In genomic region chr2:124261456-124261855, GRCh38 we compare ENCODE assay signal across 34 cellular contexts.
"Had no signal": no experiment of that assay in that cellular context is flagged by ENCODE, and none has a peak within 500 bp of the region (broad histone marks: within the 10 kb centered on the region; RNA-seq: fewer than 3 reads in every experiment).

No MANE protein-coding gene starts in this region.

- H3K27ac ChIP-seq: adrenal gland, body of pancreas, colonic mucosa, dorsolateral prefrontal cortex, heart left ventricle, WERI-Rb-1 had no signal

- H3K36me3 ChIP-seq: adrenal gland, colonic mucosa, heart left ventricle, WERI-Rb-1 had no signal

- DNase-seq: activated B cell treated with CpG ODN at 0.5 μM for 24 hours; activated CD4-positive, alpha-beta memory T cell treated with anti-CD3 and anti-CD28 coated beads for 36 hours; activated CD4-positive, alpha-beta T cell treated with anti-CD3 and anti-CD28 coated beads, Interleukin-2, amount 10 ng/mL, durations not matched to agents 24 days and 14 days; activated CD8-positive, alpha-beta memory T cell treated with anti-CD3 and anti-CD28 coated beads, Interleukin-2, amount 10 ng/mL, durations not matched to agents 7 days and 5 days; activated CD8-positive, alpha-beta memory T cell treated with anti-CD3 and anti-CD28 coated beads, Interleukin-2, amount 50 U/mL, for 4 hours; activated CD8-positive, alpha-beta T cell treated with anti-CD3 and anti-CD28 coated beads, Interleukin-2, amount 10 ng/mL, durations not matched to agents 7 days and 5 days; activated effector memory CD4-positive, alpha-beta T cell treated with anti-CD3 and anti-CD28 coated beads, Interleukin-2, amount 50 U/mL, for 16 hours; activated naive CD4-positive, alpha-beta T cell treated with anti-CD3 and anti-CD28 coated beads for 36 hours; activated naive CD8-positive, alpha-beta T cell treated with anti-CD3 and anti-CD28 coated beads for 36 hours; activated naive CD8-positive, alpha-beta T cell treated with anti-CD3 and anti-CD28 coated beads, Interleukin-2, amount 50 U/mL, for 24 hours; activated T-cell treated with anti-CD3 and anti-CD28 coated beads, Interleukin-2, amount 50 U/mL, for 1 hour; activated T-cell treated with anti-CD3 and anti-CD28 coated beads, Interleukin-2, amount 50 U/mL, for 48 hours; adrenal gland; amygdala; aorta; body of pancreas; cerebellar nuclear complex; colonic mucosa; dorsolateral prefrontal cortex; effector memory CD4-positive, alpha-beta T cell; endodermal cell; foreskin fibroblast; heart left ventricle; hypothalamus; T1000; WERI-Rb-1 had no signal

- ATAC-seq: activated CD4-positive, CD25-positive, alpha-beta regulatory T cell treated with anti-CD3 and anti-CD28 coated beads, Interleukin-2, amount 50 U/mL, for 24 hours; activated CD8-positive, alpha-beta memory T cell treated with anti-CD3 and anti-CD28 coated beads, Interleukin-2, amount 10 ng/mL, durations not matched to agents 7 days and 5 days; activated CD8-positive, alpha-beta T cell treated with anti-CD3 and anti-CD28 coated beads, Interleukin-2, amount 10 ng/mL, durations not matched to agents 7 days and 5 days; activated naive CD8-positive, alpha-beta T cell treated with anti-CD3 and anti-CD28 coated beads, Interleukin-2, amount 50 U/mL, for 24 hours; body of pancreas; esophagus mucosa; heart left ventricle had no signal

- H3K4me1 ChIP-seq: adrenal gland, body of pancreas, colonic mucosa, heart left ventricle had no signal

- H3K36me3 Mint-ChIP-seq: activated CD4-positive, alpha-beta memory T cell treated with anti-CD3 and anti-CD28 coated beads for 36 hours; activated CD8-positive, alpha-beta memory T cell treated with anti-CD3 and anti-CD28 coated beads, Interleukin-2, amount 10 ng/mL, durations not matched to agents 7 days and 5 days; activated naive CD4-positive, alpha-beta T cell treated with anti-CD3 and anti-CD28 coated beads, Interleukin-2, amount 50 U/mL, for 24 hours; activated naive CD8-positive, alpha-beta T cell treated with anti-CD3 and anti-CD28 coated beads for 36 hours had no signal

- H3K27ac Mint-ChIP-seq: activated B cell treated with CpG ODN at 0.5 μM for 24 hours; activated CD4-positive, alpha-beta memory T cell treated with anti-CD3 and anti-CD28 coated beads for 36 hours; activated CD4-positive, alpha-beta T cell treated with anti-CD3 and anti-CD28 coated beads, Interleukin-2, amount 10 ng/mL, durations not matched to agents 24 days and 14 days; activated CD8-positive, alpha-beta memory T cell treated with anti-CD3 and anti-CD28 coated beads, Interleukin-2, amount 10 ng/mL, durations not matched to agents 7 days and 5 days; activated CD8-positive, alpha-beta T cell treated with anti-CD3 and anti-CD28 coated beads, Interleukin-2, amount 10 ng/mL, durations not matched to agents 7 days and 5 days; activated naive CD4-positive, alpha-beta T cell treated with anti-CD3 and anti-CD28 coated beads for 36 hours; activated naive CD4-positive, alpha-beta T cell treated with anti-CD3 and anti-CD28 coated beads, Interleukin-2, amount 50 U/mL, for 24 hours; activated naive CD8-positive, alpha-beta T cell treated with anti-CD3 and anti-CD28 coated beads for 36 hours; activated naive CD8-positive, alpha-beta T cell treated with anti-CD3 and anti-CD28 coated beads, Interleukin-2, amount 50 U/mL, for 24 hours; activated T-helper 1 cell treated with anti-CD3 and anti-CD28 coated beads, Interleukin-12 subunit alpha, Interleukin-12 subunit beta, Interleukin-2, Interleukin-4 antibody, amounts not matched to agents 30 ng/mL and 10 ng/mL and 1 ng/mL, durations not matched to agents 14 hours and 24 hours and 36 hours; activated T-helper 2 cell treated with anti-CD3 and anti-CD28 coated beads, Interferon-gamma antibody, Interleukin-2, Interleukin-4, amounts not matched to agents 10 μg/mL and 5 μg/mL and 100 μg/mL, durations not matched to agents 14 hours and 24 hours and 36 hours; dendritic cell treated with granulocyte-macrophage colony-stimulating factor and Interleukin-4, amounts not matched to agents 40 ng/mL and 50 ng/mL, for 4 days; endodermal cell; T-helper 2 cell treated with Interferon-gamma antibody and Interleukin-4, amounts not matched to agents 5 μg/mL and 100 μg/mL, for 36 hours had no signal

- FAIRE-seq: frontal cortex had no signal

- H3K27me3 Mint-ChIP-seq: activated B cell treated with CpG ODN at 0.5 μM for 24 hours; activated CD4-positive, alpha-beta memory T cell treated with anti-CD3 and anti-CD28 coated beads for 36 hours; activated CD4-positive, alpha-beta T cell treated with anti-CD3 and anti-CD28 coated beads, Interleukin-2, amount 10 ng/mL, durations not matched to agents 24 days and 14 days; activated CD8-positive, alpha-beta memory T cell treated with anti-CD3 and anti-CD28 coated beads, Interleukin-2, amount 10 ng/mL, durations not matched to agents 7 days and 5 days; activated naive CD4-positive, alpha-beta T cell treated with anti-CD3 and anti-CD28 coated beads, Interleukin-2, amount 50 U/mL, for 24 hours; activated naive CD8-positive, alpha-beta T cell treated with anti-CD3 and anti-CD28 coated beads for 36 hours; activated naive CD8-positive, alpha-beta T cell treated with anti-CD3 and anti-CD28 coated beads, Interleukin-2, amount 50 U/mL, for 24 hours; dendritic cell treated with granulocyte-macrophage colony-stimulating factor and Interleukin-4, amounts not matched to agents 40 ng/mL and 50 ng/mL, for 4 days had no signal

- H3K4me3 Mint-ChIP-seq: activated B cell treated with CpG ODN at 0.5 μM for 24 hours; activated CD4-positive, alpha-beta memory T cell treated with anti-CD3 and anti-CD28 coated beads for 36 hours; activated CD4-positive, alpha-beta T cell treated with anti-CD3 and anti-CD28 coated beads, Interleukin-2, amount 10 ng/mL, durations not matched to agents 24 days and 14 days; activated CD8-positive, alpha-beta memory T cell treated with anti-CD3 and anti-CD28 coated beads, Interleukin-2, amount 10 ng/mL, durations not matched to agents 7 days and 5 days; activated CD8-positive, alpha-beta T cell treated with anti-CD3 and anti-CD28 coated beads, Interleukin-2, amount 10 ng/mL, durations not matched to agents 7 days and 5 days; activated naive CD4-positive, alpha-beta T cell treated with anti-CD3 and anti-CD28 coated beads for 36 hours; activated naive CD4-positive, alpha-beta T cell treated with anti-CD3 and anti-CD28 coated beads, Interleukin-2, amount 50 U/mL, for 24 hours; activated naive CD8-positive, alpha-beta T cell treated with anti-CD3 and anti-CD28 coated beads for 36 hours; activated naive CD8-positive, alpha-beta T cell treated with anti-CD3 and anti-CD28 coated beads, Interleukin-2, amount 50 U/mL, for 24 hours; activated T-helper 1 cell treated with anti-CD3 and anti-CD28 coated beads, Interleukin-12 subunit alpha, Interleukin-12 subunit beta, Interleukin-2, Interleukin-4 antibody, amounts not matched to agents 30 ng/mL and 10 ng/mL and 1 ng/mL, durations not matched to agents 14 hours and 24 hours and 36 hours; dendritic cell treated with granulocyte-macrophage colony-stimulating factor and Interleukin-4, amounts not matched to agents 40 ng/mL and 50 ng/mL, for 4 days; endodermal cell; T-helper 2 cell treated with Interferon-gamma antibody and Interleukin-4, amounts not matched to agents 5 μg/mL and 100 μg/mL, for 36 hours had no signal

- H3K27me3 ChIP-seq: adrenal gland, body of pancreas, colonic mucosa, dorsolateral prefrontal cortex, heart left ventricle had no signal

- H3K9me3 ChIP-seq: body of pancreas, colonic mucosa had no signal

- H3K4me3 ChIP-seq: adrenal gland, body of pancreas, colonic mucosa, dorsolateral prefrontal cortex, heart left ventricle had no signal

- H3K4me1 Mint-ChIP-seq: activated B cell treated with CpG ODN at 0.5 μM for 24 hours; activated CD4-positive, alpha-beta T cell treated with anti-CD3 and anti-CD28 coated beads, Interleukin-2, amount 10 ng/mL, durations not matched to agents 24 days and 14 days; activated CD8-positive, alpha-beta memory T cell treated with anti-CD3 and anti-CD28 coated beads, Interleukin-2, amount 10 ng/mL, durations not matched to agents 7 days and 5 days; activated naive CD4-positive, alpha-beta T cell treated with anti-CD3 and anti-CD28 coated beads, Interleukin-2, amount 50 U/mL, for 24 hours; activated naive CD8-positive, alpha-beta T cell treated with anti-CD3 and anti-CD28 coated beads for 36 hours; activated naive CD8-positive, alpha-beta T cell treated with anti-CD3 and anti-CD28 coated beads, Interleukin-2, amount 50 U/mL, for 24 hours; endodermal cell had no signal

- H3K9me3 Mint-ChIP-seq: activated naive CD4-positive, alpha-beta T cell treated with anti-CD3 and anti-CD28 coated beads, Interleukin-2, amount 50 U/mL, for 24 hours had no signal
